ENCODE assay signal across 1 cellular context in the genomic region with DNA sequence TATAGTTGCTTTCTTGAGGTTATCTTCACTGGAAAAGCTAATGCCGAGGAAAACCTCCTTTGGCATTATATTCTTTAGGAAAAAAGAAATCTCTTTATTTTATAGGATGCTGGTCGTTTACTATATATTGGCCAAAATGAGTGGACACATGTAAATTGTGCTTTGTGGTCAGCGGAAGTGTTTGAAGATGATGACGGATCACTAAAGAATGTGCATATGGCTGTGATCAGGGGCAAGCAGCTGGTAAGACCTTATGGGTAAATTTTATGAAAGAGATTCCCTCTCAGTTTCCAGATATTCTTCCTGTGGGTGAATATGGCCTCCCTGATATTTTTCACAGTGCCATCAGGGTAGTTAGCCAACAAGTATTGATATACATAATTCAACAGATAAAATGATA.
TF ChIP-seq lines count a peak whose summit lies in the region.

No MANE protein-coding gene starts in this region.

TF ChIP-seq in IMR-90, 13 proteins besides CTCF, POLR2A, EP300 and RAD21 (continued from another document):
- TF ChIP-seq NFE2L2 (IDR thresholded peaks at IDR 0.05; ENCODE audit: low read depth, low read length), result no peak
- no peak for TF ChIP-seq MAFK (IDR thresholded peaks at IDR 0.05; ENCODE audit: low read depth, low read length)
- TF ChIP-seq CEBPB (IDR thresholded peaks at IDR 0.05; ENCODE audit: low read depth, low read length), result no peak
- TF ChIP-seq FOS (IDR thresholded peaks at IDR 0.05; ENCODE audit: low read depth, low read length), result no peak
- no peak for TF ChIP-seq CHD1 (IDR thresholded peaks at IDR 0.05; ENCODE audit: low read depth, low read length)
- no peak for TF ChIP-seq MAZ (IDR thresholded peaks at IDR 0.05; ENCODE audit: borderline replicate concordance, low read depth, low read length)
- no peak for TF ChIP-seq BHLHE40 (IDR thresholded peaks at IDR 0.05; ENCODE audit: low read depth, low read length)
- no peak for TF ChIP-seq RFX5 (IDR thresholded peaks at IDR 0.05; ENCODE audit: low read depth, low read length)
